In the genomic region with DNA sequence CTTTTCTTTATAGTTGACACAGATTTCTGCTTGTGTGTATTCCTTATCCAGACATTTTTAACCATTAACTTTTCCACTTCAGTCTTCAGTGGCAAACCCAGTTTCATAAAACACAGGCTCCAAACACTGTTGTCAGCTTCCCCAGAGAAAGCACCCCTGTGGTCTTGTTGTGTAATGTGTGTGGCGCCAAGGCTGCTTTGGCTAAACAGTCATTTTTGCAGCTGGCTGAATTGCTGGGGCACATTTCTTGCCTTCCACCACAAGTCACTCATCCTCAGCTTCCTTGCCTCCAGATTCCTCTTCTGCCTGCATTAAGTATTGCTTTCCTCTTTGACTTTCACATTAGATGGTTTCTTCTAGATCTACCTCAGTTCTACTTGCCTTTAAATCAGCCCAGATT, we compare ENCODE assay signal across 15 cellular contexts. TPM values are rescaled to one million over a fixed set of nuclear protein-coding genes. Genes with fewer than 3 reads are reported as not detected.
DNase-seq lines count a peak whose midpoint lies in the region; ATAC-seq and TF ChIP-seq lines count a peak whose summit lies in the region.
"Had no signal": no experiment of that assay in that cellular context is flagged by ENCODE, and none has a peak within 500 bp of the region (broad histone marks: within the 10 kb centered on the region; RNA-seq: fewer than 3 reads in every experiment).

No MANE protein-coding gene starts in this region.

- TF ChIP-seq POLR2A in sigmoid colon (IDR thresholded peaks at IDR 0.05): no peak

- no peaks in the 10 kb centered on the region for H3K4me1 Mint-ChIP-seq in activated T-cell treated with anti-CD3 and anti-CD28 coated beads, Interleukin-2, amount 50 U/mL, for 24 hours (ENCODE audit: low read depth)
- H3K4me1 Mint-ChIP-seq: neural crest cell had no signal

- peak; percentile 62 for DNase-seq in GM03348 (ENCODE audit: low spot score)
- DNase-seq in SIG-M5 (lab: John Stamatoyannopoulos, UW): peak; percentile 77
- peak; percentile 21 for DNase-seq in fibroblast of the conjunctiva (ENCODE audit: low read depth)
- DNase-seq in sigmoid colon: peak; percentile 55
- no peak for DNase-seq in activated T-cell treated with anti-CD3 and anti-CD28 coated beads, Interleukin-2, amount 50 U/mL, for 24 hours
- no peak for DNase-seq in NCI-H1417 (lab: John Stamatoyannopoulos, UW)
- DNase-seq: activated T-cell treated with anti-CD3 and anti-CD28 coated beads, Interleukin-2, amount 50 U/mL, for 48 hours; cortex of kidney; DMS 273 treated with DMSO at 0.1 percent for 48 hours; NCI-H748 treated with DMSO at 0.1 percent for 48 hours; stimulated activated CD4-positive, alpha-beta T cell treated with anti-CD3 and anti-CD28 coated beads, Interleukin-4, amount 100 ng/mL, for 1 hour; thyroid gland had no signal

- 82 to 88% methylated on average over 1 of the region's 1 CpG for WGBS in sigmoid colon, 2 donors

- no peak for TF ChIP-seq CTCF in sigmoid colon (IDR thresholded peaks at IDR 0.05)

- no peak overlapping the region for H3K4me3 Mint-ChIP-seq in activated T-cell treated with anti-CD3 and anti-CD28 coated beads, Interleukin-2, amount 50 U/mL, for 24 hours
- H3K4me3 Mint-ChIP-seq: neural crest cell had no signal

- no peaks in the 10 kb centered on the region for H3K9me3 ChIP-seq in sigmoid colon
- H3K9me3 ChIP-seq: thyroid gland had no signal

- H3K36me3 ChIP-seq in sigmoid colon: peaks cover 13 to 98% (median 54%) of the 10 kb centered on the region in 4 donors

- intact Hi-C loops in sigmoid colon (cut with DNase I): no loop called here

- no peak overlapping the region for H3K27ac ChIP-seq in sigmoid colon
- H3K27ac ChIP-seq: thyroid gland had no signal

- H3K4me3 ChIP-seq in sigmoid colon: no peak overlapping the region
- H3K4me3 ChIP-seq: thyroid gland had no signal

- H3K27me3 Mint-ChIP-seq in activated T-cell treated with anti-CD3 and anti-CD28 coated beads, Interleukin-2, amount 50 U/mL, for 24 hours: no peaks in the 10 kb centered on the region

- H3K9me3 Mint-ChIP-seq in activated T-cell treated with anti-CD3 and anti-CD28 coated beads, Interleukin-2, amount 50 U/mL, for 24 hours: no peaks in the 10 kb centered on the region
- H3K9me3 Mint-ChIP-seq: neural crest cell had no signal

- peaks cover 83% of the 10 kb centered on the region for H3K36me3 Mint-ChIP-seq in activated T-cell treated with anti-CD3 and anti-CD28 coated beads, Interleukin-2, amount 50 U/mL, for 24 hours (ENCODE audit: low read depth)

- TF ChIP-seq EP300 in sigmoid colon (IDR thresholded peaks at IDR 0.05): no peak

- ATAC-seq in HG03280 (IDR thresholded peaks at IDR 0.05; ENCODE audit: unreplicated experiment): no peak
- ATAC-seq in HG02970 (IDR thresholded peaks at IDR 0.05; ENCODE audit: low FRiP score, unreplicated experiment): no peak

- H3K4me1 ChIP-seq in sigmoid colon: no peaks in the 10 kb centered on the region
- H3K4me1 ChIP-seq: thyroid gland had no signal

- no peak overlapping the region for H3K27ac Mint-ChIP-seq in activated T-cell treated with anti-CD3 and anti-CD28 coated beads, Interleukin-2, amount 50 U/mL, for 24 hours

- no peaks in the 10 kb centered on the region for H3K27me3 ChIP-seq in sigmoid colon
- H3K27me3 ChIP-seq: thyroid gland had no signal

RNA-seq across cellular contexts. Expression of a gene that starts 40.5 kb away (rescaled TPM):
- total RNA-seq in sigmoid colon: 10 to 100 TPM; 37.5 to 78.2 (median 57.3) TPM
- 10 to 100 TPM; 25.0 to 41.2 (median 30.6) TPM for polyA plus RNA-seq in sigmoid colon

RNA-seq across cellular contexts. Expression of a gene that starts 40.9 kb away (rescaled TPM):
- total RNA-seq in sigmoid colon: 10 to 100 TPM in 2 of 4 donors, 1 to 10 TPM in 2; 4.3 to 12.8 (median 9.2) TPM
- polyA plus RNA-seq in sigmoid colon: 10 to 100 TPM in 1 of 3 donors, 1 to 10 TPM in 2; 6.2 to 10.7 (median 8.4) TPM

RNA-seq across cellular contexts. Expression of a gene that starts 42.6 kb away (rescaled TPM):
- 10 to 100 TPM; 47.7 to 96.4 (median 52.7) TPM for total RNA-seq in sigmoid colon
- polyA plus RNA-seq in sigmoid colon: 10 to 100 TPM; 27.6 to 48.5 (median 34.2) TPM

RNA-seq across cellular contexts. Expression of a gene that starts 42.9 kb away (rescaled TPM):
- 1 to 10 TPM; 1.6 to 8.9 (median 3.8) TPM for total RNA-seq in sigmoid colon
- 1 to 10 TPM; 4.1 to 7.9 (median 4.8) TPM for polyA plus RNA-seq in sigmoid colon

RNA-seq across cellular contexts. Expression of a gene that starts 59.1 kb away (rescaled TPM):
- total RNA-seq in sigmoid colon: under 1 TPM in 1 of 4 donors, not detected in 3; 0.28 TPM
- under 1 TPM in 2 of 3 donors, not detected in 1; 0.13 to 0.46 TPM for polyA plus RNA-seq in sigmoid colon
- total RNA-seq: neural crest cell, thyroid gland had no signal

Comparison
In these comparisons a context has a peak if more than half of its experiments do, and no peak if none do; other contexts are left out.
1. DNase-seq: peak in GM03348 (single experiment), SIG-M5 (single experiment), fibroblast of the conjunctiva (single experiment) and sigmoid colon (single experiment); none in activated T-cell treated with anti-CD3 and anti-CD28 coated beads, Interleukin-2, amount 50 U/mL, for 24 hours (single experiment) and NCI-H1417 (0 of 3).